8 cellular contexts compared by ENCODE assay signal in genomic region chr11:63683133-63683991, GRCh38. TPM values are rescaled to one million over a fixed set of nuclear protein-coding genes. Genes with fewer than 3 reads are reported as not detected.
A peak's percentile ranks its signal among the peaks of the same experiment; 100 is the strongest.
DNase-seq lines count a peak whose midpoint lies in the region; ATAC-seq and TF ChIP-seq lines count a peak whose summit lies in the region.

No MANE protein-coding gene starts in this region.

- no peaks in the 10 kb centered on the region for H3K27me3 Mint-ChIP-seq in stimulated activated naive CD8-positive, alpha-beta T cell treated with anti-CD3 and anti-CD28 coated beads, Interleukin-15, Interleukin-2, amounts not matched to agents 100 ng/mL and 50 ng/mL, for 24 hours
- peaks cover 6% of the 10 kb centered on the region for H3K27me3 Mint-ChIP-seq in activated T-helper 1 cell treated with anti-CD3 and anti-CD28 coated beads, Interleukin-12 subunit alpha, Interleukin-12 subunit beta, Interleukin-2, Interleukin-4 antibody, amounts not matched to agents 30 ng/mL and 10 ng/mL and 1 ng/mL, durations not matched to agents 14 hours and 24 hours and 36 hours (ENCODE audit: insufficient read depth)
- no peaks in the 10 kb centered on the region for H3K27me3 Mint-ChIP-seq in type B pancreatic cell

- ATAC-seq in stimulated activated naive CD8-positive, alpha-beta T cell treated with anti-CD3 and anti-CD28 coated beads, Interleukin-15, Interleukin-2, amounts not matched to agents 100 U/mL and 50 U/mL, for 24 hours, result no peak

- no peak for TF ChIP-seq CTCF in type B pancreatic cell (conservative IDR thresholded peaks at IDR 0.05)

- peak overlapping the region; percentile 89 for H3K4me3 Mint-ChIP-seq in stimulated activated naive CD8-positive, alpha-beta T cell treated with anti-CD3 and anti-CD28 coated beads, Interleukin-15, Interleukin-2, amounts not matched to agents 100 ng/mL and 50 ng/mL, for 24 hours
- peak overlapping the region; percentile 91 for H3K4me3 Mint-ChIP-seq in activated T-helper 1 cell treated with anti-CD3 and anti-CD28 coated beads, Interleukin-12 subunit alpha, Interleukin-12 subunit beta, Interleukin-2, Interleukin-4 antibody, amounts not matched to agents 30 ng/mL and 10 ng/mL and 1 ng/mL, durations not matched to agents 14 hours and 24 hours and 36 hours
- peak overlapping the region; percentile 96 for H3K4me3 Mint-ChIP-seq in type B pancreatic cell

- no peak for DNase-seq in stimulated activated naive CD8-positive, alpha-beta T cell treated with anti-CD3 and anti-CD28 coated beads, Interleukin-15, Interleukin-2, amounts not matched to agents 100 U/mL and 50 U/mL, for 24 hours
- no peak for DNase-seq in activated T-helper 1 cell treated with anti-CD3 and anti-CD28 coated beads, Interleukin-12 subunit alpha, Interleukin-12 subunit beta, Interleukin-2, Interleukin-4 antibody, amounts not matched to agents 30 ng/mL and 10 ng/mL and 1 ng/mL, durations not matched to agents 14 hours and 24 hours and 36 hours (ENCODE audit: low spot score)
- DNase-seq in inferior parietal cortex (ENCODE audit: extremely low spot score), result peak; percentile 59
- no peak for DNase-seq in type B pancreatic cell (ENCODE audit: extremely low spot score, unreplicated experiment)
- no peak for DNase-seq in NK-92 treated with Interleukin-12 subunit alpha and Interleukin-12 subunit beta, amount 100 ng/mL, for 24 hours (lab: John Stamatoyannopoulos, UW)
- no peak for DNase-seq in NCI-H1694 (lab: John Stamatoyannopoulos, UW)
- DNase-seq in NCI-H1694 treated with DMSO at 0.1 percent for 48 hours (lab: John Stamatoyannopoulos, UW), result no peak

- H3K9me3 Mint-ChIP-seq in stimulated activated naive CD8-positive, alpha-beta T cell treated with anti-CD3 and anti-CD28 coated beads, Interleukin-15, Interleukin-2, amounts not matched to agents 100 ng/mL and 50 ng/mL, for 24 hours, result no peaks in the 10 kb centered on the region
- H3K9me3 Mint-ChIP-seq in activated T-helper 1 cell treated with anti-CD3 and anti-CD28 coated beads, Interleukin-12 subunit alpha, Interleukin-12 subunit beta, Interleukin-2, Interleukin-4 antibody, amounts not matched to agents 30 ng/mL and 10 ng/mL and 1 ng/mL, durations not matched to agents 14 hours and 24 hours and 36 hours, result no peaks in the 10 kb centered on the region
- H3K9me3 Mint-ChIP-seq in type B pancreatic cell, result no peaks in the 10 kb centered on the region

- peaks cover 48% of the 10 kb centered on the region for H3K4me1 Mint-ChIP-seq in stimulated activated naive CD8-positive, alpha-beta T cell treated with anti-CD3 and anti-CD28 coated beads, Interleukin-15, Interleukin-2, amounts not matched to agents 100 ng/mL and 50 ng/mL, for 24 hours (ENCODE audit: low read depth)
- peaks cover 42% of the 10 kb centered on the region for H3K4me1 Mint-ChIP-seq in activated T-helper 1 cell treated with anti-CD3 and anti-CD28 coated beads, Interleukin-12 subunit alpha, Interleukin-12 subunit beta, Interleukin-2, Interleukin-4 antibody, amounts not matched to agents 30 ng/mL and 10 ng/mL and 1 ng/mL, durations not matched to agents 14 hours and 24 hours and 36 hours (ENCODE audit: low read depth)
- H3K4me1 Mint-ChIP-seq in type B pancreatic cell (ENCODE audit: unreplicated experiment), result peaks cover 23% of the 10 kb centered on the region

- H3K36me3 Mint-ChIP-seq in stimulated activated naive CD8-positive, alpha-beta T cell treated with anti-CD3 and anti-CD28 coated beads, Interleukin-15, Interleukin-2, amounts not matched to agents 100 ng/mL and 50 ng/mL, for 24 hours (ENCODE audit: low read depth), result no peaks in the 10 kb centered on the region
- H3K36me3 Mint-ChIP-seq in activated T-helper 1 cell treated with anti-CD3 and anti-CD28 coated beads, Interleukin-12 subunit alpha, Interleukin-12 subunit beta, Interleukin-2, Interleukin-4 antibody, amounts not matched to agents 30 ng/mL and 10 ng/mL and 1 ng/mL, durations not matched to agents 14 hours and 24 hours and 36 hours (ENCODE audit: low read depth), result peaks cover 3% of the 10 kb centered on the region
- peaks cover 4% of the 10 kb centered on the region for H3K36me3 Mint-ChIP-seq in type B pancreatic cell

- peak overlapping the region; percentile 30 for H3K27ac Mint-ChIP-seq in stimulated activated naive CD8-positive, alpha-beta T cell treated with anti-CD3 and anti-CD28 coated beads, Interleukin-15, Interleukin-2, amounts not matched to agents 100 ng/mL and 50 ng/mL, for 24 hours
- peak overlapping the region; percentile 16 for H3K27ac Mint-ChIP-seq in activated T-helper 1 cell treated with anti-CD3 and anti-CD28 coated beads, Interleukin-12 subunit alpha, Interleukin-12 subunit beta, Interleukin-2, Interleukin-4 antibody, amounts not matched to agents 30 ng/mL and 10 ng/mL and 1 ng/mL, durations not matched to agents 14 hours and 24 hours and 36 hours
- peak overlapping the region; percentile 90 for H3K27ac Mint-ChIP-seq in type B pancreatic cell

- intact Hi-C loops in activated T-helper 1 cell treated with anti-CD3 and anti-CD28 coated beads, Interleukin-12 subunit alpha, Interleukin-12 subunit beta, Interleukin-2, Interleukin-4 antibody, amounts not matched to agents 30 ng/mL and 10 ng/mL and 1 ng/mL, durations not matched to agents 14 hours and 24 hours and 36 hours (cut with micrococcal nuclease), result loop anchor here (5.0 kb wide), 4 partner anchors 46 to 911 kb away; partner anchors contain the start of genes OTUB1, PLAAT2 and TAF6L

RNA-seq across cellular contexts. Expression of gene RTN3, which starts 2.1 kb away (rescaled TPM):
- total RNA-seq in activated T-helper 1 cell treated with anti-CD3 and anti-CD28 coated beads, Interleukin-12 subunit alpha, Interleukin-12 subunit beta, Interleukin-2, Interleukin-4 antibody, amounts not matched to agents 30 ng/mL and 10 ng/mL and 1 ng/mL, durations not matched to agents 14 hours and 24 hours and 36 hours, result 52.1 and 54.7 TPM in 2 replicates
- 95.0 and 95.9 TPM in 2 replicates for total RNA-seq in type B pancreatic cell (ENCODE audit: low replicate concordance)

RNA-seq across cellular contexts. Expression of gene ATL3, which starts 12.2 kb away (rescaled TPM):
- total RNA-seq in activated T-helper 1 cell treated with anti-CD3 and anti-CD28 coated beads, Interleukin-12 subunit alpha, Interleukin-12 subunit beta, Interleukin-2, Interleukin-4 antibody, amounts not matched to agents 30 ng/mL and 10 ng/mL and 1 ng/mL, durations not matched to agents 14 hours and 24 hours and 36 hours, result 35.6 and 37.0 TPM in 2 replicates
- total RNA-seq in type B pancreatic cell (ENCODE audit: low replicate concordance), result 21.6 and 24.6 TPM in 2 replicates

Comparison
In these comparisons a context has a peak if more than half of its experiments do, and no peak if none do; other contexts are left out.
1. H3K27ac Mint-ChIP-seq: peak in every context shown above with its lines; median percentile 90 in type B pancreatic cell; 30 in stimulated activated naive CD8-positive, alpha-beta T cell treated with anti-CD3 and anti-CD28 coated beads, Interleukin-15, Interleukin-2, amounts not matched to agents 100 ng/mL and 50 ng/mL, for 24 hours; 16 in activated T-helper 1 cell treated with anti-CD3 and anti-CD28 coated beads, Interleukin-12 subunit alpha, Interleukin-12 subunit beta, Interleukin-2, Interleukin-4 antibody, amounts not matched to agents 30 ng/mL and 10 ng/mL and 1 ng/mL, durations not matched to agents 14 hours and 24 hours and 36 hours.